1 cellular context compared by ENCODE assay signal in genomic region chr10:127033569-127034175, GRCh38.
TF ChIP-seq lines count a peak whose summit lies in the region.

No MANE protein-coding gene starts in this region.

TF ChIP-seq in WTC11, 78 proteins besides CTCF, POLR2A, EP300 and RAD21:
- TF ChIP-seq NR3C1 (CRISPR knock-in tag; conservative IDR thresholded peaks at IDR 0.05; ENCODE audit: low read depth), result no peak
- no peak for TF ChIP-seq ZBTB43 (CRISPR knock-in tag; IDR thresholded peaks at IDR 0.05)
- no peak for TF ChIP-seq MXD4 (CRISPR knock-in tag; IDR thresholded peaks at IDR 0.05; ENCODE audit: borderline replicate concordance)
